ENCODE assay signal across 8 cellular contexts in genomic region chr12:22121224-22121623, GRCh38.
DNase-seq lines count a peak whose midpoint lies in the region; ATAC-seq and TF ChIP-seq lines count a peak whose summit lies in the region.

No MANE protein-coding gene starts in this region.

- H3K27me3 ChIP-seq in MG63 (peaks cover 4% of the 10 kb centered on the region; the same call in 1 of the 2 replicates), colonic mucosa (no peaks in the 10 kb centered on the region)

- intact Hi-C loops in colonic mucosa (cut with DNase I) = no loop called here

- H3K4me3 ChIP-seq in MG63 (no peak overlapping the region), colonic mucosa (no peak overlapping the region), foreskin fibroblast (ENCODE audit: low read depth in 1 of 2, low read length in 2 of 2) (no peak overlapping the region)

- H3K4me1 ChIP-seq in colonic mucosa = no peaks in the 10 kb centered on the region

- no peak for ATAC-seq in HG03378 (IDR thresholded peaks at IDR 0.05; ENCODE audit: unreplicated experiment)

- H3K36me3 ChIP-seq in MG63 = no peaks in the 10 kb centered on the region
- no peaks in the 10 kb centered on the region for H3K36me3 ChIP-seq in colonic mucosa

- H3K9ac ChIP-seq in colonic mucosa (ENCODE audit: low read depth in 2 of 2, low read length in 2 of 2) = no peak overlapping the region

- no peaks in the 10 kb centered on the region for H3K9me3 ChIP-seq in MG63
- H3K9me3 ChIP-seq in colonic mucosa = no peaks in the 10 kb centered on the region

- peak; percentile 19 for TF ChIP-seq CTCF in colonic mucosa (IDR thresholded peaks at IDR 0.05)
- no peak for TF ChIP-seq CTCF in foreskin fibroblast (IDR thresholded peaks at IDR 0.05; ENCODE audit: low read depth, low read length)

- DNase-seq in NOMO-1 treated with DMSO at 0.1 percent for 48 hours (lab: John Stamatoyannopoulos, UW; ENCODE audit: unreplicated experiment) = peak; percentile 8
- no peak for DNase-seq in NOMO-1 treated with dmso at 0.1 percent for 144 hours (lab: John Stamatoyannopoulos, UW; ENCODE audit: unreplicated experiment)
- peak; percentile 9 for DNase-seq in MG63
- no peak for DNase-seq in colonic mucosa
- DNase-seq in stimulated activated CD4-positive, alpha-beta T cell treated with anti-CD3 and anti-CD28 coated beads, Interleukin-4, amount 100 ng/mL, for 48 hours (ENCODE audit: low read depth in 2 of 2) = peak; percentile 18 to 35
- no peak for DNase-seq in Ammon's horn (ENCODE audit: low spot score)
- no peak for DNase-seq in foreskin fibroblast

- H3K27ac ChIP-seq in colonic mucosa = no peak overlapping the region

Comparison
In these comparisons a context has a peak if more than half of its experiments do, and no peak if none do; other contexts are left out.
1. DNase-seq: peak in NOMO-1 treated with DMSO at 0.1 percent for 48 hours (single experiment), MG63 (single experiment) and stimulated activated CD4-positive, alpha-beta T cell treated with anti-CD3 and anti-CD28 coated beads, Interleukin-4, amount 100 ng/mL, for 48 hours (2 of 2); none in NOMO-1 treated with dmso at 0.1 percent for 144 hours (single experiment), colonic mucosa (single experiment), Ammon's horn (single experiment) and foreskin fibroblast (0 of 2).